In the genomic region with DNA sequence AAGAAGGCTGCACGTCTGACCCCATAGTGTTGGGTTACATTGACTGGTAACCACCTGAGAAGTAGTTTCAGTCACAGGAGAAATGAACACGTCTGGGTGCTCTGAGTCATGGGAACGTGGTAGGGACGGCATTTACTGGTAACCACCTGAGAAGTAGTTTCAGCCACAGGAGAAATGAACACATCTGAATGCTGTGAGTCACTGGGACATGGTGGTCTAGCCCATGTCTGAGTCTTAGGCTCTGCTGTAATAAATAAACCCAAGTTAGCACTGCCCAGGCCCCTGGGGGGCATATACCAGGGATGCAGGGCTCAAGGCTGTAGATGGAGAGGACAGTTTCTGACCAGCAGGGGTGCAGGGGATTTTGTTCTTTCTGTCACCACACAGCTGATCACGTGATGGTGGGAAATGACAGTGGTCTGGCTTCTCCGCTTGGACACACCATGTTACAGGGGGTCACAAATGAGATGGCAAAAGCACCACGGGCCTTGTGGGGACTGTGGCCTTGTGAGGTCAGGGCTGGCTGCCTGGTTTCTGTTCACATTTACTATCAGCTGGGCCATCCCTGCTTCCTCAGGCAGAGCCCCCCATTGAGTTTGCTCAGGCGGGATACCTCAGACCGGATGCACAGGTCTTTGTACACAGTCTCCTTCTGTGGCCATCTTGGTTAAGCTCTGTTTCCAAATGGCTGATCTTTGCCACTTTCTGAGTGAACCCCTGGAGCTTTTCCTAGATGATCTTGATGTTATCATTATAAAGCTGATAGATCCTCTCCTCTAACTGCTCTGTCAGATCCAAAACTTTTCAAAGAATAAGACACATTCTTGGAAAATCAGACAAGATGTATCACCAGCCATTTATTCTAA, we compare ENCODE assay signal across 8 cellular contexts. TPM values are rescaled to one million over a fixed set of nuclear protein-coding genes. Genes with fewer than 3 reads are reported as not detected.
DNase-seq lines count a peak whose midpoint lies in the region; ATAC-seq, FAIRE-seq and TF ChIP-seq lines count a peak whose summit lies in the region.

No MANE protein-coding gene starts in this region.

- SMC1A ChIA-PET in GM12878 (lab: Charles Lee; ENCODE audit: uncharacterized antibody, unreplicated experiment) = interaction anchor here (0.5 to 13.0 kb wide), 27 partner anchors 8 to 622 kb away, joined by 3 to 334 read pairs (median 4); a partner anchor contains a TSS

- H3K9ac ChIP-seq in GM12878 (ENCODE audit: control insufficient read depth, insufficient read depth, low read length) = no peak overlapping the region; the same call in 1 of the 2 replicates
- no peak overlapping the region for H3K9ac ChIP-seq in kidney (ENCODE audit: low read length in 2 of 2)

- RAD21 ChIA-PET in GM12878 (lab: Charles Lee; ENCODE audit: unreplicated experiment) = interaction anchor here (0.5 to 8.1 kb wide), 24 partner anchors 9 to 1335 kb away, joined by 3 to 81 read pairs (median 4); a partner anchor contains a TSS

- H3K79me2 ChIP-seq in GM12878 (ENCODE audit: control insufficient read depth, insufficient read depth, low read length) = no peaks in the 10 kb centered on the region

- intact Hi-C loops in GM12878 (cut with micrococcal nuclease; ENCODE audit: unreplicated experiment) (loop anchor here (1.0 to 2.0 kb wide), 10 partner anchors 25 to 557 kb away; no protein-coding TSS in a partner anchor), heart right ventricle (cut with DNase I) (no loop called here), kidney (cut with DNase I) (no loop called here)

- TF ChIP-seq EP300 in GM12878 (IDR thresholded peaks at IDR 0.05; ENCODE audit: borderline replicate concordance in 1 of 2, control insufficient read depth in 1 of 2, low read depth in 2 of 2, low read length in 2 of 2) = peak; percentile 99 to 100

- H2AFZ ChIP-seq in GM12878 (ENCODE audit: control insufficient read depth, low read depth, low read length) = peak overlapping the region; percentile 43

- TF ChIP-seq CTCF in GM12872 (IDR thresholded peaks at IDR 0.05; ENCODE audit: insufficient read depth, low read depth, low read length) (peak; percentile 34; the same call in 2 of the 3 replicates), GM12878 (IDR thresholded peaks at IDR 0.05 in 2 of 3, conservative IDR thresholded peaks at IDR 0.05 in 1 of 3; ENCODE audit: control insufficient read depth in 2 of 3, extremely low read depth in 1 of 3, insufficient read depth in 1 of 3, low read depth in 3 of 3, low read length in 3 of 3) (peak in 1 of 3 experiments; percentile 30; a peak in 1 of 6 replicates), heart right ventricle (IDR thresholded peaks at IDR 0.05) (no peak), kidney (IDR thresholded peaks at IDR 0.05; ENCODE audit: borderline replicate concordance, extremely low read depth, insufficient read depth) (no peak)

- peak; percentile 100 for FAIRE-seq in GM12878 (lab: Jason Lieb, UNC)
- FAIRE-seq in kidney (lab: Jason Lieb, UNC) = no peak

- under 1% methylated on average over 9 of the region's 9 CpGs for WGBS in GM12878 (ENCODE audit: insufficient coverage, insufficient replicate concordance, low lambda C conversion rate, missing lambda C conversion rate)
- WGBS in heart right ventricle, 2 donors = 79 to 83% methylated on average over 9 of the region's 9 CpGs

- no peak for TF ChIP-seq POLR2A in GM12878 (IDR thresholded peaks at IDR 0.05; ENCODE audit: low read depth, low read length)

- peak overlapping the region; percentile 36 for H3K4me2 ChIP-seq in GM12878 (ENCODE audit: control insufficient read depth, insufficient read depth)

- CTCF ChIA-PET in GM12878 (lab: Yijun Ruan, JAX) = interaction anchor here (0.7 to 11.0 kb wide), 16 partner anchors 9 to 623 kb away, joined by 3 to 228 read pairs (median 7); a partner anchor contains a TSS

- H3K4me1 ChIP-seq in GM12878 (ENCODE audit: control insufficient read depth, insufficient read depth, low read length) (peaks cover 22% of the 10 kb centered on the region), heart right ventricle (no peaks in the 10 kb centered on the region), kidney (ENCODE audit: control insufficient read depth in 1 of 2, insufficient read depth in 1 of 2, low read depth in 1 of 2, low read length in 2 of 2) (no peaks in the 10 kb centered on the region)

- no peaks in the 10 kb centered on the region for H4K20me1 ChIP-seq in GM12878 (ENCODE audit: control insufficient read depth, insufficient read depth)

- H3K27ac ChIP-seq in GM12878 (ENCODE audit: control insufficient read depth, insufficient read depth) (peak overlapping the region; percentile 23), heart right ventricle (no peak overlapping the region), kidney (ENCODE audit: low read depth in 2 of 2, low read length in 2 of 2) (no peak overlapping the region)

- DNase-seq in GM12878 (ENCODE audit: low read depth, low spot score) (peak; percentile 98), NCI-H1694 treated with DMSO at 0.1 percent for 48 hours (lab: John Stamatoyannopoulos, UW) (no peak), GDM1 (lab: John Stamatoyannopoulos, UW) (no peak), heart right ventricle (no peak), kidney (no peak)

- H3K27me3 ChIP-seq in GM12878 (replicated peaks in 1 of 2; ENCODE audit: control insufficient read depth in 2 of 2, insufficient read depth in 2 of 2, low read length in 1 of 2) (no peaks in the 10 kb centered on the region), heart right ventricle (peaks cover 0 to 4% (median 0%) of the 10 kb centered on the region in 7 donors)

- 0 out of 2 replicates have a peak, but pooled peaks have one; percentile 1 for TF ChIP-seq RAD21 in GM12878 (IDR thresholded peaks at IDR 0.05; ENCODE audit: insufficient read depth, low read depth, low read length)

- POLR2A ChIA-PET in GM12878 (lab: Charles Lee) = interaction anchor here (0.6 to 1.0 kb wide), 3 partner anchors 9 to 549 kb away, joined by 3 to 4 read pairs (median 3); no protein-coding TSS in a partner anchor

- TSS peak; percentile 60 for BruUV-seq in GM12878 (replicated peaks; lab: Mats Ljungman, UMichigan)

- no peak overlapping the region for H3K4me3 ChIP-seq in GM12878
- no peak overlapping the region for H3K4me3 ChIP-seq in heart right ventricle
- no peak overlapping the region for H3K4me3 ChIP-seq in kidney (ENCODE audit: low read length in 2 of 2)

- in situ Hi-C loops in GM12878 (cut with MboI) = no loop called here

- H3K36me3 ChIP-seq in GM12878 (ENCODE audit: control insufficient read depth in 2 of 2, insufficient read depth in 2 of 2, low read length in 1 of 2) (no peaks in the 10 kb centered on the region), heart right ventricle (no peaks in the 10 kb centered on the region), kidney (ENCODE audit: control insufficient read depth in 1 of 2, insufficient read depth in 2 of 2, low read length in 2 of 2) (no peaks in the 10 kb centered on the region)

- H3K9me3 ChIP-seq in GM12878 (replicated peaks; ENCODE audit: control insufficient read depth, insufficient read depth, low read length) = peaks cover 2% of the 10 kb centered on the region; the same call in 1 of the 3 replicates
- H3K9me3 ChIP-seq in heart right ventricle = no peaks in the 10 kb centered on the region
- no peaks in the 10 kb centered on the region for H3K9me3 ChIP-seq in kidney (ENCODE audit: control insufficient read depth in 1 of 2, low read length in 2 of 2)

- ATAC-seq in GM19468 (IDR thresholded peaks at IDR 0.05; ENCODE audit: extremely low read depth, unreplicated experiment) = peak; percentile 92
- ATAC-seq in HG03442 (IDR thresholded peaks at IDR 0.05; ENCODE audit: unreplicated experiment) = peak; percentile 84
- peak; percentile 93 for ATAC-seq in GM12878
- ATAC-seq in heart right ventricle = no peak

TF ChIP-seq in GM12878, 131 proteins besides CTCF, POLR2A, EP300 and RAD21 (continues in another document):
- no peak for TF ChIP-seq CHD4 (IDR thresholded peaks at IDR 0.05)
- TF ChIP-seq, protein P1, sequence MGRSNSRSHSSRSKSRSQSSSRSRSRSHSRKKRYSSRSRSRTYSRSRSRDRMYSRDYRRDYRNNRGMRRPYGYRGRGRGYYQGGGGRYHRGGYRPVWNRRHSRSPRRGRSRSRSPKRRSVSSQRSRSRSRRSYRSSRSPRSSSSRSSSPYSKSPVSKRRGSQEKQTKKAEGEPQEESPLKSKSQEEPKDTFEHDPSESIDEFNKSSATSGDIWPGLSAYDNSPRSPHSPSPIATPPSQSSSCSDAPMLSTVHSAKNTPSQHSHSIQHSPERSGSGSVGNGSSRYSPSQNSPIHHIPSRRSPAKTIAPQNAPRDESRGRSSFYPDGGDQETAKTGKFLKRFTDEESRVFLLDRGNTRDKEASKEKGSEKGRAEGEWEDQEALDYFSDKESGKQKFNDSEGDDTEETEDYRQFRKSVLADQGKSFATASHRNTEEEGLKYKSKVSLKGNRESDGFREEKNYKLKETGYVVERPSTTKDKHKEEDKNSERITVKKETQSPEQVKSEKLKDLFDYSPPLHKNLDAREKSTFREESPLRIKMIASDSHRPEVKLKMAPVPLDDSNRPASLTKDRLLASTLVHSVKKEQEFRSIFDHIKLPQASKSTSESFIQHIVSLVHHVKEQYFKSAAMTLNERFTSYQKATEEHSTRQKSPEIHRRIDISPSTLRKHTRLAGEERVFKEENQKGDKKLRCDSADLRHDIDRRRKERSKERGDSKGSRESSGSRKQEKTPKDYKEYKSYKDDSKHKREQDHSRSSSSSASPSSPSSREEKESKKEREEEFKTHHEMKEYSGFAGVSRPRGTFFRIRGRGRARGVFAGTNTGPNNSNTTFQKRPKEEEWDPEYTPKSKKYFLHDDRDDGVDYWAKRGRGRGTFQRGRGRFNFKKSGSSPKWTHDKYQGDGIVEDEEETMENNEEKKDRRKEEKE (IDR thresholded peaks at IDR 0.05) = no peak

RNA-seq across cellular contexts. Expression of a gene that starts 9.8 kb away (rescaled TPM):
- total RNA-seq in GM12878 (2013; cell fraction: nucleolus; rRNA removed) = 12.6 and 19.3 TPM in 2 replicates
- 4.0 and 4.1 TPM in 2 replicates for total RNA-seq in GM12878 (2014; rRNA removed)
- total RNA-seq in GM12878 (2014; rRNA removed; fragmentation: Illumina TruSeq; extraction: Trizol) = 2.3 and 2.8 TPM in 2 replicates
- 2.0 and 2.3 TPM in 2 replicates for total RNA-seq in GM12878 (2021)
- polyA plus RNA-seq in GM12878 (2011; ENCODE audit: low read depth) = not detected
- 7.0 and 8.2 TPM in 2 replicates for polyA plus RNA-seq in GM12878 (2011; rRNA removed)
- 4.0 and 4.1 TPM in 2 replicates for polyA plus RNA-seq in GM12878 (2011; cell fraction: cytosol; rRNA removed)
- polyA plus RNA-seq in GM12878 (2011; cell fraction: nucleus; rRNA removed) = 10.2 and 13.2 TPM in 2 replicates
- 0.66 and 0.74 TPM in 2 replicates for polyA plus RNA-seq in GM12878 (2012)
- polyA plus RNA-seq in GM12878 (2014; fragmentation: Illumina TruSeq; extraction: Trizol) = 2.6 and 3.4 TPM in 2 replicates
- 1 to 10 TPM; 1.8 to 1.9 TPM for polyA plus RNA-seq in GM12878 (2014; fragmentation: Nextera tagmentation; extraction: Ambion mirVana)
- polyA plus RNA-seq in GM12878 (2014; rRNA removed) = 1.8 and 1.9 TPM in 2 replicates
- 1 to 10 TPM; 1.4 to 2.5 TPM for polyA plus RNA-seq in GM12878 (2016; fragmentation: Nextera tagmentation; extraction: Ambion mirVana)
- polyA minus RNA-seq in GM12878 (2011; rRNA and poly(A)+ RNA removed) = 6.9 and 10.4 TPM in 2 replicates
- polyA minus RNA-seq in GM12878 (2011; cell fraction: cytosol; rRNA and poly(A)+ RNA removed) = 1.7 and 4.9 TPM in 2 replicates
- polyA minus RNA-seq in GM12878 (2011; cell fraction: nucleus; rRNA and poly(A)+ RNA removed) = 21.4 and 23.9 TPM in 2 replicates
- under 1 TPM in 1 of 10 donors, not detected in 9; 0.21 TPM for total RNA-seq in heart right ventricle
- not detected for polyA plus RNA-seq in heart right ventricle
- 0.94 TPM for total RNA-seq in kidney
- not detected for polyA plus RNA-seq in kidney (ENCODE audit: insufficient read depth, low read depth, low replicate concordance)

Comparison
In these comparisons a context has a peak if more than half of its experiments do, and no peak if none do; other contexts are left out.
1. ATAC-seq: peak in GM19468 (single experiment), HG03442 (single experiment) and GM12878 (single experiment); none in heart right ventricle (0 of 8).